24 cellular contexts compared by ENCODE assay signal in the genomic region with DNA sequence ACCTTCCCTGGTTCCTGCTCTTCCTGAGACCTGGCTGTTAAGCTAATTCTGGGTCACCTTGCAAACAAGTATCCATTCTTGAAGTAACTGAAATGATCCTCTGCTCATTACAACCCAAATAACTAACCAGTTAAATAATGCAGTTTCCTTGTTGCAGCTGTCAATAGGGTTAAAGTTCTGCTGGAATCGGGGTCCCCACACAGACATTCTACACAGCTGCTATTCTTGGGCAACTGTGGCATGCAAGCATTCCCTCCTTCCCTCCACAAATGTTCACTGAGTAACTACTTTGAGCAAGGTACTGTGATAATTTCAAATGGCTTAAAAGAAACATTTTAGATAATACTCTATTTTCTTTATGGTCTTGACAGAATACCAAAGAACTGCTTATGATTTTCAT.
"Had no signal": no experiment of that assay in that cellular context is flagged by ENCODE, and none has a peak within 500 bp of the region (broad histone marks: within the 10 kb centered on the region; RNA-seq: fewer than 3 reads in every experiment).

No MANE protein-coding gene starts in this region.

- DNase-seq: cortex of kidney; effector CD8-positive, alpha-beta T cell; effector memory CD8-positive, alpha-beta T cell; endodermal cell; erythroblast; esophagus squamous epithelium; foreskin fibroblast; foreskin melanocyte; gastrocnemius medialis; glutamatergic neuron; head of caudate nucleus; heart right ventricle; hippocampal formation; left cardiac atrium; left lung; left ventricle myocardium superior; lower lobe of right lung; mesenchymal stem cell; mucosa of descending colon; naive B cell; naive thymus-derived CD8-positive, alpha-beta T cell had no signal

- H3K4me3 ChIP-seq: esophagus squamous epithelium, gastrocnemius medialis, heart right ventricle, left lung, lower lobe of right lung, mucosa of descending colon had no signal

- H3K36me3 ChIP-seq: esophagus squamous epithelium, gastrocnemius medialis, heart right ventricle, left lung, lower lobe of right lung had no signal

- H3K4me1 ChIP-seq: gastrocnemius medialis, heart right ventricle, left lung, lower lobe of right lung had no signal

- H3K27me3 ChIP-seq: esophagus squamous epithelium, gastrocnemius medialis, heart right ventricle, left lung had no signal

- H3K9me3 ChIP-seq: gastrocnemius medialis had no signal

- H3K27me3 Mint-ChIP-seq: dendritic cell treated with granulocyte-macrophage colony-stimulating factor and Interleukin-4, amounts not matched to agents 40 ng/mL and 50 ng/mL, for 4 days; effector memory CD8-positive, alpha-beta T cell; naive B cell had no signal

- H3K27ac ChIP-seq: epithelial cell of prostate, esophagus squamous epithelium, gastrocnemius medialis, heart right ventricle, left lung, lower lobe of right lung had no signal

- H3K4me1 Mint-ChIP-seq: endodermal cell, mesothelial cell of epicardium, naive B cell had no signal

- H3K27ac Mint-ChIP-seq: dendritic cell treated with granulocyte-macrophage colony-stimulating factor and Interleukin-4, amounts not matched to agents 40 ng/mL and 50 ng/mL, for 4 days; effector memory CD8-positive, alpha-beta T cell; endodermal cell; mesothelial cell of epicardium; naive thymus-derived CD8-positive, alpha-beta T cell had no signal

- H3K4me3 Mint-ChIP-seq: dendritic cell treated with granulocyte-macrophage colony-stimulating factor and Interleukin-4, amounts not matched to agents 40 ng/mL and 50 ng/mL, for 4 days; effector memory CD8-positive, alpha-beta T cell; endodermal cell; mesothelial cell of epicardium; naive B cell; naive thymus-derived CD8-positive, alpha-beta T cell had no signal
